Comparison of ENCODE assay signal across 24 cellular contexts in genomic region chr1:3632716-3633343, GRCh38. TPM values are rescaled to one million over a fixed set of nuclear protein-coding genes. Genes with fewer than 3 reads are reported as not detected.
"Had no signal": no experiment of that assay in that cellular context is flagged by ENCODE, and none has a peak within 500 bp of the region (broad histone marks: within the 10 kb centered on the region; RNA-seq: fewer than 3 reads in every experiment).

No MANE protein-coding gene starts in this region.

- H3K9me3 Mint-ChIP-seq: endodermal cell, naive B cell, nephron, type B pancreatic cell had no signal

- FAIRE-seq: endothelial cell of umbilical vein, urothelium cell line had no signal

- H3K27ac ChIP-seq: colonic mucosa, left ventricle myocardium inferior, psoas muscle, suprapubic skin, thyroid gland had no signal

- H3K27me3 ChIP-seq: colonic mucosa, suprapubic skin, thyroid gland had no signal

- ATAC-seq: psoas muscle, sciatic nerve had no signal

- DNase-seq: cerebellar nuclear complex; colonic mucosa; dermis blood vessel endothelial cell; effector CD4-positive, alpha-beta T cell; endodermal cell; erythroblast; foreskin melanocyte; islet precursor cell; left ventricle myocardium inferior; mesendoderm; naive B cell; psoas muscle; retina; stimulated activated CD4-positive, alpha-beta T cell treated with anti-CD3 and anti-CD28 coated beads, Interleukin-12 subunit alpha, Interleukin-12 subunit beta, amount 100 ng/mL, for 4 hours; stimulated activated naive CD4-positive, alpha-beta T cell treated with Interleukin-2 at 50 U/mL for 16 hours; thyroid gland had no signal

- H3K4me3 Mint-ChIP-seq: endodermal cell, naive B cell, nephron, type B pancreatic cell had no signal

- H3K27ac Mint-ChIP-seq: endodermal cell, nephron, type B pancreatic cell had no signal

- H3K4me1 Mint-ChIP-seq: endodermal cell, nephron had no signal

- H3K9me3 ChIP-seq: colonic mucosa, left ventricle myocardium inferior, psoas muscle, suprapubic skin, thyroid gland had no signal

- H3K4me1 ChIP-seq: colonic mucosa, left ventricle myocardium inferior, psoas muscle, suprapubic skin, thyroid gland had no signal

- H3K27me3 Mint-ChIP-seq: naive B cell, type B pancreatic cell had no signal

- H3K4me3 ChIP-seq: colonic mucosa, left ventricle myocardium inferior, psoas muscle, suprapubic skin, thyroid gland had no signal

RNA-seq across cellular contexts. Expression of gene TP73, which starts 19.5 kb away (rescaled TPM):
- total RNA-seq: dermis blood vessel endothelial cell, omental fat pad, sciatic nerve, skeletal muscle tissue had no signal
